In genomic region chr5:82537646-82538306, GRCh38 we compare ENCODE assay signal across 15 cellular contexts.
DNase-seq lines count a peak whose midpoint lies in the region; ATAC-seq, FAIRE-seq and TF ChIP-seq lines count a peak whose summit lies in the region.
"Had no signal": no experiment of that assay in that cellular context is flagged by ENCODE, and none has a peak within 500 bp of the region (broad histone marks: within the 10 kb centered on the region; RNA-seq: fewer than 3 reads in every experiment).

No MANE protein-coding gene starts in this region.

- no peaks in the 10 kb centered on the region for H3K9me1 ChIP-seq in K562 (ENCODE audit: control insufficient read depth, insufficient read depth, low read length)

- no peaks in the 10 kb centered on the region; the same call in 1 of the 2 replicates for H3K9me3 ChIP-seq in K562 (replicated peaks; ENCODE audit: control insufficient read depth, insufficient read depth, low read depth, low read length)
- no peaks in the 10 kb centered on the region for H3K9me3 ChIP-seq in tibial artery
- H3K9me3 ChIP-seq: Caco-2 had no signal

- in situ Hi-C loops in K562 (cut with MboI): no loop called here

- TF ChIP-seq CTCF in K562 (IDR thresholded peaks at IDR 0.05 in 2 of 3, conservative IDR thresholded peaks at IDR 0.05 in 1 of 3; ENCODE audit: insufficient read depth in 2 of 3, low read depth in 1 of 3, low read length in 3 of 3) (no peak), tibial artery (IDR thresholded peaks at IDR 0.05) (no peak)

- 68% methylated on average over 10 of the region's 10 CpGs for WGBS in K562 (ENCODE audit: insufficient coverage, low coverage, missing lambda C conversion rate)

- FAIRE-seq in K562 (lab: Jason Lieb, UNC) (no peak), H54 (lab: Jason Lieb, UNC) (no peak)

- H3K4me1 ChIP-seq in K562 (replicated peaks in 1 of 2; ENCODE audit: control insufficient read depth in 2 of 2, insufficient read depth in 2 of 2, low read length in 2 of 2) (peaks cover 0 to 17% of the 10 kb centered on the region in 2 experiments; a peak in 3 of 5 replicates), tibial artery (peaks cover 0 to 29% (median 9%) of the 10 kb centered on the region in 4 donors)
- H3K4me1 ChIP-seq: Caco-2 had no signal

- no TSS peak for BruUV-seq in K562 (replicated peaks; lab: Mats Ljungman, UMichigan)

- no peaks in the 10 kb centered on the region for H3K27me3 ChIP-seq in K562 (ENCODE audit: control insufficient read depth in 2 of 2, insufficient read depth in 2 of 2, low read length in 2 of 2)
- H3K27me3 ChIP-seq in tibial artery: no peaks in the 10 kb centered on the region

- no peak overlapping the region for H3K9ac ChIP-seq in K562 (ENCODE audit: insufficient read depth in 1 of 2, low read depth in 2 of 2, low read length in 2 of 2)
- H3K9ac ChIP-seq: KMS-11 had no signal

- TF ChIP-seq RAD21 in K562 (CRISPR knock-in tag; conservative IDR thresholded peaks at IDR 0.05 in 1 of 2, IDR thresholded peaks at IDR 0.05 in 1 of 2): no peak

- no peak overlapping the region for H3K4me3 ChIP-seq in K562
- no peak overlapping the region for H3K4me3 ChIP-seq in tibial artery

- intact Hi-C loops in K562 (cut with micrococcal nuclease): no loop called here
- intact Hi-C loops in left ventricle myocardium superior (cut with micrococcal nuclease): no loop called here
- intact Hi-C loops in tibial artery (cut with DNase I; ENCODE audit: low total_unique reads): no loop called here

- DNase-seq in SK-N-DZ (ENCODE audit: low spot score): peak; percentile 15
- no peak for DNase-seq in K562 (ENCODE audit: extremely low read depth in 1 of 4, low spot score in 3 of 4)
- DNase-seq in left ventricle myocardium superior: no peak
- DNase-seq in tibial artery: no peak
- no peak for DNase-seq in RKO (ENCODE audit: low spot score)
- no peak for DNase-seq in H54 (ENCODE audit: insufficient read length, low spot score)
- DNase-seq: Caco-2; DMS153; HFFc6; NCI-H1048; NCI-H1436 treated with DMSO at 0.1 percent for 48 hours; NCI-H510A treated with DMSO at 0.1 percent for 48 hours; NK-92 treated with Interleukin-12 subunit alpha and Interleukin-12 subunit beta, amount 100 ng/mL, for 24 hours had no signal

- H3K4me2 ChIP-seq in K562 (ENCODE audit: insufficient read depth, low read length): no peak overlapping the region
- H3K4me2 ChIP-seq: KMS-11 had no signal

- no peaks in the 10 kb centered on the region for H3K36me3 ChIP-seq in K562 (ENCODE audit: control insufficient read depth, insufficient read depth, low read length)
- H3K36me3 ChIP-seq in tibial artery: no peaks in the 10 kb centered on the region

- H3K27ac ChIP-seq in K562 (ENCODE audit: extremely low read depth, low read depth, low read length) (0 out of 3 replicates have a peak overlapping the region, but pooled peaks have one; percentile 36), tibial artery (peak overlapping the region; percentile 29 to 32)
- H3K27ac ChIP-seq: KMS-11 had no signal

- CTCF ChIA-PET in K562 (lab: Yijun Ruan, JAX; ENCODE audit: low intra/inter-chr PET ratio): no interaction called here

- peak overlapping the region; percentile 54; the same call in 1 of the 2 replicates for H2AFZ ChIP-seq in K562 (ENCODE audit: low read depth, low read length)

- no peaks in the 10 kb centered on the region for H3K79me2 ChIP-seq in K562 (ENCODE audit: control insufficient read depth, insufficient read depth, low read length)

- POLR2A ChIA-PET in K562 (lab: Yijun Ruan, JAX): interaction anchor here (1.7 kb wide), 1 partner anchor 15 kb away, joined by 4 read pairs; no protein-coding TSS in a partner anchor

- no peaks in the 10 kb centered on the region for H4K20me1 ChIP-seq in K562 (replicated peaks; ENCODE audit: control insufficient read depth, insufficient read depth, low read length)

- ATAC-seq in K562 (no peak), left ventricle myocardium superior (peak; percentile 63), esophagus mucosa (no peak)

- no peak for TF ChIP-seq EP300 in K562 (IDR thresholded peaks at IDR 0.05; ENCODE audit: low read length)

- TF ChIP-seq POLR2A in K562 (conservative IDR thresholded peaks at IDR 0.05) (no peak), H54 (IDR thresholded peaks at IDR 0.05; ENCODE audit: low read depth, low read length) (no peak)

TF ChIP-seq in K562, 482 proteins besides CTCF, POLR2A, EP300 and RAD21:
- TF ChIP-seq NFATC3 (IDR thresholded peaks at IDR 0.05) (no peak), NR2F6 (CRISPR knock-in tag; IDR thresholded peaks at IDR 0.05) (no peak), ZNF175 (CRISPR knock-in tag; IDR thresholded peaks at IDR 0.05; ENCODE audit: low read depth) (0 out of 2 replicates have a peak, but pooled peaks have one; percentile 27), TAF1 (IDR thresholded peaks at IDR 0.05; ENCODE audit: control insufficient read depth, extremely low read depth, insufficient read depth, low read length, severe bottlenecking) (no peak)
